In genomic region chr5:76607353-76607871, GRCh38 we compare ENCODE assay signal across 15 cellular contexts. TPM values are rescaled to one million over a fixed set of nuclear protein-coding genes. Genes with fewer than 3 reads are reported as not detected.
DNase-seq lines count a peak whose midpoint lies in the region; ATAC-seq and TF ChIP-seq lines count a peak whose summit lies in the region.
"Had no signal": no experiment of that assay in that cellular context is flagged by ENCODE, and none has a peak within 500 bp of the region (broad histone marks: within the 10 kb centered on the region; RNA-seq: fewer than 3 reads in every experiment).

No MANE protein-coding gene starts in this region.

- H3K9me3 ChIP-seq in SK-N-SH (no peaks in the 10 kb centered on the region), OCI-LY3 (ENCODE audit: insufficient read depth, low read length) (no peaks in the 10 kb centered on the region)
- H3K9me3 ChIP-seq: esophagus muscularis mucosa, Peyer's patch, right atrium auricular region had no signal

- 0 out of 2 replicates have a peak overlapping the region, but pooled peaks have one; percentile 10 for H3K4me2 ChIP-seq in SK-N-SH
- H3K4me2 ChIP-seq in OCI-LY3 (ENCODE audit: low read length) = peak overlapping the region; percentile 72

- H4K20me1 ChIP-seq in SK-N-SH (ENCODE audit: insufficient read depth) = no peaks in the 10 kb centered on the region
- no peaks in the 10 kb centered on the region for H4K20me1 ChIP-seq in OCI-LY3 (ENCODE audit: insufficient read depth, low read length)

- no peak; the same call in 2 of the 3 replicates for ATAC-seq in SK-N-SH treated with all-trans-retinoic acid at 6 μM for 48 hours
- ATAC-seq: left ventricle myocardium superior had no signal

- no peak for TF ChIP-seq RAD21 in SK-N-SH (IDR thresholded peaks at IDR 0.05; ENCODE audit: low read length)

- H3K9ac ChIP-seq in SK-N-SH (no peak overlapping the region), OCI-LY3 (ENCODE audit: low read length) (no peak overlapping the region)

- H3K4me1 ChIP-seq in SK-N-SH (ENCODE audit: control insufficient read depth in 1 of 2, insufficient read depth in 2 of 2, low read depth in 1 of 2, low read length in 1 of 2) = peaks cover 3 to 15% of the 10 kb centered on the region in 2 experiments
- peaks cover 30% of the 10 kb centered on the region for H3K4me1 ChIP-seq in OCI-LY3 (ENCODE audit: low read length)
- H3K4me1 ChIP-seq: Peyer's patch, right atrium auricular region had no signal

- peaks cover 17% of the 10 kb centered on the region for H3K4me1 Mint-ChIP-seq in endothelial cell (ENCODE audit: unreplicated experiment)

- H3K9me3 Mint-ChIP-seq in endothelial cell (ENCODE audit: unreplicated experiment) = no peaks in the 10 kb centered on the region
- H3K9me3 Mint-ChIP-seq: activated B cell treated with CpG ODN at 0.5 μM for 24 hours had no signal

- TF ChIP-seq CTCF in SK-N-SH (IDR thresholded peaks at IDR 0.05) = no peak
- no peak for TF ChIP-seq CTCF in OCI-LY3 (IDR thresholded peaks at IDR 0.05; ENCODE audit: low read depth, low read length)
- no peak for TF ChIP-seq CTCF in endothelial cell (IDR thresholded peaks at IDR 0.05; ENCODE audit: unreplicated experiment)

- DNase-seq in SK-N-SH = no peak
- DNase-seq in endothelial cell (ENCODE audit: low spot score) = no peak
- DNase-seq in retina = peak; percentile 71
- DNase-seq in effector CD4-positive, alpha-beta T cell = no peak
- DNase-seq in RKO (ENCODE audit: low spot score) = no peak
- DNase-seq in NCI-H2196 treated with DMSO at 0.1 percent for 48 hours (lab: John Stamatoyannopoulos, UW; ENCODE audit: unreplicated experiment) = no peak
- DNase-seq: 8988T, activated B cell treated with CpG ODN at 0.5 μM for 24 hours, left ventricle myocardium superior, NCI-H2029, Peyer's patch had no signal

- peaks cover 5% of the 10 kb centered on the region for H3F3A ChIP-seq in SK-N-SH (replicated peaks; ENCODE audit: insufficient read depth)

- H3K36me3 ChIP-seq in SK-N-SH (replicated peaks in 1 of 2; ENCODE audit: control insufficient read depth in 1 of 2, insufficient read depth in 2 of 2, low read length in 1 of 2) (no peaks in the 10 kb centered on the region), OCI-LY3 (replicated peaks; ENCODE audit: low read depth, low read length) (no peaks in the 10 kb centered on the region)
- H3K36me3 ChIP-seq: esophagus muscularis mucosa, right atrium auricular region had no signal

- WGBS in SK-N-SH (ENCODE audit: low lambda C conversion rate) = 94% methylated on average over 9 of the region's 9 CpGs

- H3K27ac Mint-ChIP-seq in endothelial cell (ENCODE audit: unreplicated experiment) = peak overlapping the region; percentile 32
- H3K27ac Mint-ChIP-seq: activated B cell treated with CpG ODN at 0.5 μM for 24 hours had no signal

- POLR2A ChIA-PET in SK-N-SH (lab: Yijun Ruan, JAX) = no interaction called here

- no peak overlapping the region for H3K4me3 Mint-ChIP-seq in endothelial cell (ENCODE audit: unreplicated experiment)
- H3K4me3 Mint-ChIP-seq: activated B cell treated with CpG ODN at 0.5 μM for 24 hours had no signal

- H3K79me2 ChIP-seq in SK-N-SH (ENCODE audit: insufficient read depth) (no peaks in the 10 kb centered on the region), OCI-LY3 (ENCODE audit: low read length) (no peaks in the 10 kb centered on the region)

- H3K27ac ChIP-seq in SK-N-SH (ENCODE audit: low read depth in 2 of 2, low read length in 1 of 2) (peak overlapping the region in 1 of 2 experiments; percentile 34; a peak in 1 of 4 replicates), OCI-LY3 (ENCODE audit: low read length) (peak overlapping the region; percentile 36; the same call in 1 of the 2 replicates)
- H3K27ac ChIP-seq: esophagus muscularis mucosa, Peyer's patch, right atrium auricular region had no signal

- no peak overlapping the region for H2AFZ ChIP-seq in SK-N-SH (ENCODE audit: low read depth)
- peak overlapping the region; percentile 17; the same call in 1 of the 2 replicates for H2AFZ ChIP-seq in OCI-LY3 (ENCODE audit: low read depth, low read length)

- H3K9me2 ChIP-seq in SK-N-SH = no peaks in the 10 kb centered on the region

- no peak for TF ChIP-seq EP300 in SK-N-SH (IDR thresholded peaks at IDR 0.05; ENCODE audit: borderline replicate concordance in 1 of 2, low read depth in 1 of 2, low read length in 1 of 2)

- no peaks in the 10 kb centered on the region for H3K27me3 ChIP-seq in SK-N-SH (ENCODE audit: insufficient read depth)
- H3K27me3 ChIP-seq in OCI-LY3 (ENCODE audit: low read depth, low read length) = no peaks in the 10 kb centered on the region
- H3K27me3 ChIP-seq: esophagus muscularis mucosa, Peyer's patch, right atrium auricular region had no signal

- CTCF ChIA-PET in SK-N-SH (lab: Yijun Ruan, JAX) = interaction anchor here (1.3 to 2.3 kb wide), 2 partner anchors 8 to 167 kb away, joined by 4 to 14 read pairs; no protein-coding TSS in a partner anchor

- no peak overlapping the region for H3K4me3 ChIP-seq in SK-N-SH (ENCODE audit: low read depth in 2 of 2, low read length in 1 of 2)
- peak overlapping the region; percentile 55 for H3K4me3 ChIP-seq in OCI-LY3 (ENCODE audit: low read length)
- H3K4me3 ChIP-seq: Peyer's patch, right atrium auricular region had no signal

- H3K27me3 Mint-ChIP-seq in endothelial cell (ENCODE audit: unreplicated experiment) = no peaks in the 10 kb centered on the region
- H3K27me3 Mint-ChIP-seq: activated B cell treated with CpG ODN at 0.5 μM for 24 hours had no signal

- H3K36me3 Mint-ChIP-seq in endothelial cell (ENCODE audit: low read depth, unreplicated experiment) = peaks cover 2% of the 10 kb centered on the region

TF ChIP-seq in SK-N-SH, 30 proteins besides CTCF, POLR2A, EP300 and RAD21:
- TF ChIP-seq POLR2AphosphoS5 (IDR thresholded peaks at IDR 0.05; ENCODE audit: low read depth, low read length) (no peak), RFX5 (IDR thresholded peaks at IDR 0.05; ENCODE audit: low read length) (no peak)

TF ChIP-seq in SK-N-SH treated with all-trans-retinoic acid at 6 μM for 48 hours, 23 proteins besides CTCF, POLR2A, EP300 and RAD21 (continues in another document):
- TF ChIP-seq ISL1 (CRISPR knock-in tag; IDR thresholded peaks at IDR 0.05) = no peak
- TF ChIP-seq TOX (CRISPR knock-in tag; IDR thresholded peaks at IDR 0.05; ENCODE audit: borderline replicate concordance) = no peak
- no peak for TF ChIP-seq ZNF8 (CRISPR knock-in tag; IDR thresholded peaks at IDR 0.05)
- TF ChIP-seq BACH2 (CRISPR knock-in tag; IDR thresholded peaks at IDR 0.05; ENCODE audit: borderline replicate concordance) = no peak
- no peak for TF ChIP-seq ZNF70 (CRISPR knock-in tag; IDR thresholded peaks at IDR 0.05)
- no peak for TF ChIP-seq OSR1 (CRISPR knock-in tag; IDR thresholded peaks at IDR 0.05)
- no peak for TF ChIP-seq ZC3H10 (CRISPR knock-in tag; IDR thresholded peaks at IDR 0.05)
- no peak for TF ChIP-seq TSHZ2 (CRISPR knock-in tag; IDR thresholded peaks at IDR 0.05)
- no peak for TF ChIP-seq ZFP30 (CRISPR knock-in tag; IDR thresholded peaks at IDR 0.05)
- no peak for TF ChIP-seq RARB (CRISPR knock-in tag; IDR thresholded peaks at IDR 0.05)
- no peak for TF ChIP-seq PATZ1 (CRISPR knock-in tag; IDR thresholded peaks at IDR 0.05; ENCODE audit: borderline replicate concordance)
- TF ChIP-seq GLIS3 (CRISPR knock-in tag; IDR thresholded peaks at IDR 0.05) = no peak
- TF ChIP-seq CSDC2 (CRISPR knock-in tag; IDR thresholded peaks at IDR 0.05) = no peak

RNA-seq across cellular contexts. Expression of gene F2RL2, which starts 15.8 kb away (rescaled TPM):
- polyA plus RNA-seq in SK-N-SH (2012; rRNA removed) = 29.4 and 51.0 TPM in 2 replicates
- polyA plus RNA-seq in SK-N-SH (2012; cell fraction: cytosol; rRNA removed) = 28.0 and 30.2 TPM in 2 replicates
- polyA plus RNA-seq in SK-N-SH (2012; cell fraction: nucleus; rRNA removed) = 15.4 and 29.4 TPM in 2 replicates
- total RNA-seq in endothelial cell (ENCODE audit: unreplicated experiment) = 311 TPM
- total RNA-seq: activated B cell treated with CpG ODN at 0.5 μM for 24 hours had no signal
